Comparison of ENCODE assay signal across 8 cellular contexts in the genomic region with DNA sequence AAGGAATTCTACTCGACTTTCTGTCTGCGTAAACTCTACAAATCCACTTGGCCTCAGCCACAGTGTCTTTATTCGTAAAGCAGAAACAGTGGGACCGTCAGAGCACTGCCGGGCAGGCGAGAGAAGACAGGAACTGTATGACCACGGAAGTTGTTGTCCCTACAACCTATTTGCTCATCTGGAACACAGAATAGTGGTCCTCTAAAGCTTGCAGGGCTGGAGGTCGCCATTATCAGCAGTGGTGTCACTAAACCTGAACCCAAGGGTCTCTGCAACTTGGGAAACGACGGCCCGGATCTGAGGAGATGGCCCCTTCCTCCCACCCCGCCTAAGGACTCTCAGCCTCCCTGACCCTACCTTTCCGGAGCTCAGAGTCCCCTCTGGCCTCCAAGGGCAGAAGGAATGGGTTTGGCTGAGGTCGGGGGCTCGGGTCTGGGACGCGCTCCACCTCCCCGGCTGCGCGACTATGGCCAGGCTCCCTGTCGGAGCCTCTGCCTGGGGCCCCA. TPM values are rescaled to one million over a fixed set of nuclear protein-coding genes. Genes with fewer than 3 reads are reported as not detected.
A peak's percentile ranks its signal among the peaks of the same experiment; 100 is the strongest.
DNase-seq lines count a peak whose midpoint lies in the region; ATAC-seq and TF ChIP-seq lines count a peak whose summit lies in the region.

No MANE protein-coding gene starts in this region.

- H3K27ac Mint-ChIP-seq in activated T-cell treated with anti-CD3 and anti-CD28 coated beads, Interleukin-2, amount 50 U/mL, for 72 hours, result peak overlapping the region; percentile 94

- no peak for ATAC-seq in activated T-cell treated with anti-CD3 and anti-CD28 coated beads, Interleukin-2, amount 50 U/mL, for 72 hours (replicated peaks in 1 of 2)
- no peak for ATAC-seq in lung (ENCODE audit: insufficient read depth, low FRiP score)
- ATAC-seq in upper lobe of left lung (ENCODE audit: low FRiP score in 2 of 2), result peak; percentile 2 to 7
- ATAC-seq in HG03565 (IDR thresholded peaks at IDR 0.05; ENCODE audit: unreplicated experiment), result no peak

- H3K9me3 ChIP-seq in lung (ENCODE audit: control insufficient read depth in 2 of 2, insufficient read depth in 1 of 2, low read length in 1 of 2) (no peaks in the 10 kb centered on the region), upper lobe of left lung (no peaks in the 10 kb centered on the region)

- H3K4me3 ChIP-seq in choroid plexus epithelial cell (ENCODE audit: low read depth, low read length) (peak overlapping the region; percentile 98), lung (peak overlapping the region; percentile 85), upper lobe of left lung (peak overlapping the region; percentile 89 to 95 (median 92))

- no peak for TF ChIP-seq POLR2A in upper lobe of left lung (IDR thresholded peaks at IDR 0.05)

- H3K27me3 Mint-ChIP-seq in activated T-cell treated with anti-CD3 and anti-CD28 coated beads, Interleukin-2, amount 50 U/mL, for 72 hours (ENCODE audit: low read depth), result no peaks in the 10 kb centered on the region

- peak overlapping the region; percentile 78 to 92 for H3K27ac ChIP-seq in lung (ENCODE audit: low read depth in 1 of 2, low read length in 1 of 2)
- peak overlapping the region; percentile 88 to 93 (median 90) for H3K27ac ChIP-seq in upper lobe of left lung

- H3K4me1 Mint-ChIP-seq in activated T-cell treated with anti-CD3 and anti-CD28 coated beads, Interleukin-2, amount 50 U/mL, for 72 hours (ENCODE audit: low read depth), result peaks cover 44% of the 10 kb centered on the region

- WGBS in lung, 2 donors, result 1% methylated on average over 21 of the region's 21 CpGs
- WGBS in upper lobe of left lung, 2 donors, result 1 to 2% methylated on average over 12 to 21 of the region's 21 CpGs

- peaks cover 8 to 10% of the 10 kb centered on the region in 2 donors for H3K4me1 ChIP-seq in lung (ENCODE audit: control insufficient read depth in 2 of 2, insufficient read depth in 2 of 2, low read length in 2 of 2)
- peaks cover 17 to 47% (median 29%) of the 10 kb centered on the region in 4 donors for H3K4me1 ChIP-seq in upper lobe of left lung

- peaks cover 11 to 12% of the 10 kb centered on the region in 2 donors for H3K36me3 Mint-ChIP-seq in activated T-cell treated with anti-CD3 and anti-CD28 coated beads, Interleukin-2, amount 50 U/mL, for 72 hours (ENCODE audit: insufficient read depth in 2 of 2)

- peaks cover 0 to 2% of the 10 kb centered on the region in 2 donors for H3K9me3 Mint-ChIP-seq in activated T-cell treated with anti-CD3 and anti-CD28 coated beads, Interleukin-2, amount 50 U/mL, for 72 hours

- H3K36me3 ChIP-seq in lung (ENCODE audit: control insufficient read depth in 2 of 2, insufficient read depth in 2 of 2, low read length in 2 of 2) (peaks cover 2% of the 10 kb centered on the region in 2 donors), upper lobe of left lung (peaks cover 0 to 15% (median 4%) of the 10 kb centered on the region in 4 donors)

- DNase-seq in activated T-cell treated with anti-CD3 and anti-CD28 coated beads, Interleukin-2, amount 50 U/mL, for 72 hours, result no peak
- DNase-seq in activated T-cell treated with anti-CD3 and anti-CD28 coated beads, Interleukin-2, amount 50 U/mL, for 48 hours, result no peak
- DNase-seq in NOMO-1 (lab: John Stamatoyannopoulos, UW; ENCODE audit: unreplicated experiment in 2 of 2) (peak; percentile 56 to 70), choroid plexus epithelial cell (ENCODE audit: low read depth) (peak; percentile 22), lung (ENCODE audit: low spot score) (no peak), upper lobe of left lung (no peak)
- DNase-seq in activated CD4-positive, alpha-beta T cell treated with anti-CD3 and anti-CD28 coated beads, Interleukin-2, amount 50 U/mL, for 1 hour, result no peak

- no peaks in the 10 kb centered on the region for H3K27me3 ChIP-seq in lung (ENCODE audit: control insufficient read depth, insufficient read depth)
- H3K27me3 ChIP-seq in upper lobe of left lung, result no peaks in the 10 kb centered on the region

- TF ChIP-seq CTCF in choroid plexus epithelial cell (conservative IDR thresholded peaks at IDR 0.05; ENCODE audit: low read depth, low read length), result no peak
- TF ChIP-seq CTCF in lung (IDR thresholded peaks at IDR 0.05; ENCODE audit: control extremely low read depth, extremely low read depth), result no peak
- TF ChIP-seq CTCF in upper lobe of left lung (IDR thresholded peaks at IDR 0.05), result no peak

- H3K4me3 Mint-ChIP-seq in activated T-cell treated with anti-CD3 and anti-CD28 coated beads, Interleukin-2, amount 50 U/mL, for 72 hours, result peak overlapping the region; percentile 96 to 98

- no peak for TF ChIP-seq EP300 in upper lobe of left lung (IDR thresholded peaks at IDR 0.05)

RNA-seq across cellular contexts. Expression of a gene that starts 0.4 kb away (rescaled TPM):
- 10 to 100 TPM; 52.0 to 54.6 TPM for total RNA-seq in activated T-cell treated with anti-CD3 and anti-CD28 coated beads, Interleukin-2, amount 50 U/mL, for 72 hours
- total RNA-seq in lung (10 to 100 TPM; 36.6 to 40.3 TPM), upper lobe of left lung (10 to 100 TPM; 11.1 to 71.2 (median 23.5) TPM)
- polyA plus RNA-seq in lung, result 10 to 100 TPM; 42.2 to 45.8 TPM

RNA-seq across cellular contexts. Expression of a gene that starts 0.5 kb away (rescaled TPM):
- 100 to 1,000 TPM; 162 to 170 TPM for total RNA-seq in activated T-cell treated with anti-CD3 and anti-CD28 coated beads, Interleukin-2, amount 50 U/mL, for 72 hours
- total RNA-seq in lung (100 to 1,000 TPM in 1 of 2 donors, 10 to 100 TPM in 1; 54.3 to 200 TPM), upper lobe of left lung (100 to 1,000 TPM in 3 of 6 donors, 10 to 100 TPM in 3; 52.4 to 131 (median 111) TPM)
- 100 to 1,000 TPM in 1 of 2 donors, 10 to 100 TPM in 1; 58.3 to 113 TPM for polyA plus RNA-seq in lung

RNA-seq across cellular contexts. Expression of a gene that starts 53.0 kb away (rescaled TPM):
- 10 to 100 TPM; 23.5 to 25.4 TPM for total RNA-seq in activated T-cell treated with anti-CD3 and anti-CD28 coated beads, Interleukin-2, amount 50 U/mL, for 72 hours
- 10 to 100 TPM; 15.7 to 58.8 TPM for total RNA-seq in lung
- 10 to 100 TPM; 56.5 to 90.1 TPM for polyA plus RNA-seq in lung
- total RNA-seq in upper lobe of left lung, result 10 to 100 TPM; 27.5 to 75.4 (median 43.1) TPM

Comparison
In these comparisons a context has a peak if more than half of its experiments do, and no peak if none do; other contexts are left out.
1. ATAC-seq: peak in upper lobe of left lung (2 of 2); none in activated T-cell treated with anti-CD3 and anti-CD28 coated beads, Interleukin-2, amount 50 U/mL, for 72 hours (0 of 2), lung (single experiment) and HG03565 (single experiment).
2. DNase-seq: peak in NOMO-1 (2 of 2) and choroid plexus epithelial cell (single experiment); none in activated T-cell treated with anti-CD3 and anti-CD28 coated beads, Interleukin-2, amount 50 U/mL, for 72 hours (0 of 2), activated T-cell treated with anti-CD3 and anti-CD28 coated beads, Interleukin-2, amount 50 U/mL, for 48 hours (0 of 2), lung (single experiment), upper lobe of left lung (0 of 2) and activated CD4-positive, alpha-beta T cell treated with anti-CD3 and anti-CD28 coated beads, Interleukin-2, amount 50 U/mL, for 1 hour (single experiment).
3. Peak in every context shown above with its lines, with median percentiles within 50 percentile points of each other: H3K4me3 ChIP-seq.